Comparison of ENCODE assay signal across 13 cellular contexts in the genomic region with DNA sequence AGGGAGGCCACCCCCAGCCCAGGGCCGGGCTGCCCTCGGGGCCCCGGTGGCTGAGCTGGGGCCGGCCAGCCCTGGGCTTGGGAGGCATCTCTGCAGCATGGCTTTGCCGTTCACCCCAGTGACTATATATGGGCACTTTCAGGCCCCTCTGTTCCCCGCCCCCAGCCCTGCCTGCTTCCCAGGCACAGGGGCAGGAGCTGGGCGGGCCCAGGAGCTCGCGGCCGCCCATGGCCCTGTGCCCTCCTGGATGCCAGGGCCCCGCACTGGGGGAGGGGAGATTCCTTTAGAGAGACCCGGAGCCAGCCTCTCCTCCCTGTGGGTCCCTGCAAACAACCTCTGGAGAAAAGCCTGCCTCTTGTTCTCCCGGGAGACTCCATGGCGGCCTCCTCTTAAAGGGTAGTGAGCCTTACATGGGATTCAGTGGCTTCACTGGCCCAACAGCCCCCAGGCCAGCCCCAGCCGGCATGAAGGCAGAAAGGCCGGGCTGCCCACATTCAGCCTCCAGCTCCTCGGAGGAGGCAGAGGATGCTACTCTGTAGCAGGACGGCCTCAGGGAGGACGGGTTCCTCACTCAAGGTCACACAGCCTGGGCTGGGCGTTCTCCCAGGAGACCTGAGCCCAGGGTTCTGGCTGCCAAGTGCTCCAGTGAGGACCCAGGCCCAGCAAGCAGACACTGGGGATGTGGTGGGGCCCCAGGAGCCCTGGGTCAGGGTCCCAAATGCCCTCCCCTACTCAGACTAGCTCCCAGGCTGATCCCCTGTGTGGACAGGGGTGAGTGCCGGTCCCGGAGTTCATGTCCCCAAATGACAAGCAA. TPM values are rescaled to one million over a fixed set of nuclear protein-coding genes. Genes with fewer than 3 reads are reported as not detected.
DNase-seq lines count a peak whose midpoint lies in the region; ATAC-seq, FAIRE-seq and TF ChIP-seq lines count a peak whose summit lies in the region.
"Had no signal": no experiment of that assay in that cellular context is flagged by ENCODE, and none has a peak within 500 bp of the region (broad histone marks: within the 10 kb centered on the region; RNA-seq: fewer than 3 reads in every experiment).

No MANE protein-coding gene starts in this region.

- peak overlapping the region; percentile 70 for H3K4me3 Mint-ChIP-seq in CD4-positive, alpha-beta T cell
- H3K4me3 Mint-ChIP-seq: activated CD4-positive, alpha-beta T cell treated with anti-CD3 and anti-CD28 coated beads, Interleukin-2, amount 10 ng/mL, durations not matched to agents 7 days and 5 days had no signal

- H3K36me3 Mint-ChIP-seq in CD4-positive, alpha-beta T cell (ENCODE audit: low read depth): no peaks in the 10 kb centered on the region
- H3K36me3 Mint-ChIP-seq: naive thymus-derived CD8-positive, alpha-beta T cell had no signal

- FAIRE-seq in pancreas (lab: Jason Lieb, UNC): no peak
- FAIRE-seq: bronchial epithelial cell had no signal

- TF ChIP-seq CTCF in CD4-positive, alpha-beta T cell (IDR thresholded peaks at IDR 0.05): no peak
- no peak for TF ChIP-seq CTCF in pancreas (IDR thresholded peaks at IDR 0.05)

- H3K9ac ChIP-seq in SK-N-MC (ENCODE audit: insufficient read length): peak overlapping the region; percentile 41

- H3K9me3 ChIP-seq in CD4-positive, alpha-beta T cell (ENCODE audit: control insufficient read depth, low read length): no peaks in the 10 kb centered on the region
- no peaks in the 10 kb centered on the region for H3K9me3 ChIP-seq in SK-N-MC (ENCODE audit: low read depth, low read length)
- no peaks in the 10 kb centered on the region for H3K9me3 ChIP-seq in pancreas

- peaks cover 7% of the 10 kb centered on the region; the same call in 1 of the 2 replicates for H3K36me3 ChIP-seq in SK-N-MC (ENCODE audit: insufficient read depth, low read length)
- H3K36me3 ChIP-seq in pancreas: no peaks in the 10 kb centered on the region

- intact Hi-C loops in CD4-positive, alpha-beta T cell (cut with DNase I, micrococcal nuclease): no loop called here
- intact Hi-C loops in Right ventricle myocardium inferior (cut with DNase I): loop anchor here (5.0 kb wide), 1 partner anchor 39 kb away; no protein-coding TSS in a partner anchor
- intact Hi-C loops in pancreas (cut with DNase I): no loop called here

- H3K4me3 ChIP-seq in SK-N-MC (peak overlapping the region; percentile 25), pancreas (no peak overlapping the region)

- CTCF ChIA-PET in CD4-positive, alpha-beta T cell (lab: Charles Lee): interaction anchor here (1.6 kb wide), 2 partner anchors 15 to 32 kb away, joined by 4 read pairs; no protein-coding TSS in a partner anchor

- H3K4me1 Mint-ChIP-seq in CD4-positive, alpha-beta T cell (ENCODE audit: low read depth): peaks cover 15% of the 10 kb centered on the region

- peaks cover 5 to 20% (median 11%) of the 10 kb centered on the region in 3 donors for H3K4me1 ChIP-seq in pancreas

- ATAC-seq in CD4-positive, alpha-beta T cell (ENCODE audit: poor library complexity): no peak
- ATAC-seq in Right ventricle myocardium inferior (peak; percentile 27), pancreas (no peak)
- ATAC-seq: naive thymus-derived CD8-positive, alpha-beta T cell had no signal

- no peak overlapping the region for H3K27ac Mint-ChIP-seq in CD4-positive, alpha-beta T cell
- H3K27ac Mint-ChIP-seq: activated CD4-positive, alpha-beta T cell treated with anti-CD3 and anti-CD28 coated beads, Interleukin-2, amount 10 ng/mL, durations not matched to agents 7 days and 5 days had no signal

- DNase-seq in CD4-positive, alpha-beta T cell: no peak
- DNase-seq in SK-N-MC (ENCODE audit: low read depth, low spot score): no peak
- DNase-seq in Right ventricle myocardium inferior (ENCODE audit: missing footprints): peak; percentile 73
- DNase-seq in pancreas: peak in 1 of 6 donors; percentile 54
- DNase-seq in NCI-H2171 treated with DMSO at 0.1 percent for 48 hours (lab: John Stamatoyannopoulos, UW): no peak
- DNase-seq in stimulated activated naive CD4-positive, alpha-beta T cell (lab: John Stamatoyannopoulos, UW): no peak
- DNase-seq in NCI-H446 treated with DMSO at 0.1 percent for 48 hours (lab: John Stamatoyannopoulos, UW): no peak
- DNase-seq in activated naive CD4-positive, alpha-beta T cell (lab: John Stamatoyannopoulos, UW): no peak
- DNase-seq: activated CD4-positive, alpha-beta T cell treated with anti-CD3 and anti-CD28 coated beads, Interleukin-2, amount 10 ng/mL, durations not matched to agents 7 days and 5 days; NCI-H1092 treated with DMSO at 0.1 percent for 48 hours had no signal

- 58 to 64% methylated on average over 19 to 22 of the region's 22 CpGs for WGBS in pancreas, 2 donors

- no peak overlapping the region for H3K27ac ChIP-seq in CD4-positive, alpha-beta T cell (ENCODE audit: low read depth, low read length)
- H3K27ac ChIP-seq in SK-N-MC (peak overlapping the region; percentile 95), pancreas (peak overlapping the region; percentile 39 to 64 (median 58))
- H3K27ac ChIP-seq: C4-2B had no signal

- no peaks in the 10 kb centered on the region for H3K9me3 Mint-ChIP-seq in CD4-positive, alpha-beta T cell
- H3K9me3 Mint-ChIP-seq: activated CD4-positive, alpha-beta T cell treated with anti-CD3 and anti-CD28 coated beads, Interleukin-2, amount 10 ng/mL, durations not matched to agents 7 days and 5 days; naive thymus-derived CD8-positive, alpha-beta T cell had no signal

- POLR2A ChIA-PET in CD4-positive, alpha-beta T cell (lab: Charles Lee): interaction anchor here (1.0 kb wide), 1 partner anchor 19 kb away, joined by 3 read pairs; no protein-coding TSS in a partner anchor

- no peaks in the 10 kb centered on the region for H3K27me3 Mint-ChIP-seq in CD4-positive, alpha-beta T cell
- H3K27me3 Mint-ChIP-seq: activated CD4-positive, alpha-beta T cell treated with anti-CD3 and anti-CD28 coated beads, Interleukin-2, amount 10 ng/mL, durations not matched to agents 7 days and 5 days had no signal

- H3K27me3 ChIP-seq in CD4-positive, alpha-beta T cell (ENCODE audit: control insufficient read depth, insufficient read depth, low read length): no peaks in the 10 kb centered on the region
- no peaks in the 10 kb centered on the region for H3K27me3 ChIP-seq in pancreas

RNA-seq across cellular contexts. Expression of a gene that starts 4.1 kb away (rescaled TPM):
- total RNA-seq in CD4-positive, alpha-beta T cell: 1 to 10 TPM; 2.1 to 2.7 TPM
- total RNA-seq in Right ventricle myocardium inferior: 37.0 TPM
- total RNA-seq in pancreas: 10 to 100 TPM in 2 of 6 donors, 1 to 10 TPM in 4; 6.8 to 12.4 (median 8.9) TPM
- 1 to 10 TPM; 4.3 to 5.5 TPM for polyA plus RNA-seq in pancreas

RNA-seq across cellular contexts. Expression of a gene that starts 27.7 kb away (rescaled TPM):
- 1 to 10 TPM; 6.5 to 7.9 TPM for total RNA-seq in CD4-positive, alpha-beta T cell
- total RNA-seq in Right ventricle myocardium inferior (18.7 TPM), pancreas (10 to 100 TPM in 4 of 6 donors, 1 to 10 TPM in 2; 8.0 to 17.8 (median 11.8) TPM)
- 10 to 100 TPM in 1 of 2 donors, 1 to 10 TPM in 1; 9.8 to 12.1 TPM for polyA plus RNA-seq in pancreas
